ENCODE assay signal across 1 cellular context in the genomic region with DNA sequence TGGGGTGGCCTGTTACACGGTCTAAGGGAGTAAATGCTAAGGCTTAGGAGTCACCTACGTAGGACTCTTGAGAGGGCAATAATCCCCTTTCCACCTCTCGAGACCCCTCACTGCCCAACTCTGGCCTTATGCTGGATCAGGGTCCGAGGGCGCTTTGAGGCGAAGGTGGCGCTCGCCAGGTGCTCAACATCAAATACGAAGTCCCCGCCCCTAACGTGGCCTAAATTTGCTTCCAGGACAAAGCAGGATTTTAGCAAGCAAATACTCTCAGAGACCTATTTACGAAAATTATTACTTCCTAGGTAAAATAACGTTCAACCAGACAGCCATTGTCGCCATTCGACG.
A peak's percentile ranks its signal among the peaks of the same experiment; 100 is the strongest.
TF ChIP-seq lines count a peak whose summit lies in the region.

No MANE protein-coding gene starts in this region.

TF ChIP-seq in HepG2, 621 proteins besides CTCF, POLR2A, EP300 and RAD21 (continued from another document and continues in another):
- TF ChIP-seq ELK4 (CRISPR knock-in tag; IDR thresholded peaks at IDR 0.05; ENCODE audit: borderline replicate concordance) (no peak), ZFP36L2 (CRISPR knock-in tag; IDR thresholded peaks at IDR 0.05) (no peak), ZBTB40 (IDR thresholded peaks at IDR 0.05) (no peak), ZBTB40 (CRISPR knock-in tag; IDR thresholded peaks at IDR 0.05) (no peak; the same call in 1 of the 2 replicates), ZUFSP (CRISPR knock-in tag; IDR thresholded peaks at IDR 0.05; ENCODE audit: borderline replicate concordance) (no peak), KDM1A (CRISPR knock-in tag; IDR thresholded peaks at IDR 0.05) (0 out of 2 replicates have a peak, but pooled peaks have one; percentile 91), ZNF274 (CRISPR knock-in tag; IDR thresholded peaks at IDR 0.05) (no peak; the same call in 1 of the 2 replicates), SKIL (CRISPR knock-in tag; IDR thresholded peaks at IDR 0.05; ENCODE audit: borderline replicate concordance) (no peak; the same call in 1 of the 2 replicates), ZFP36L1 (CRISPR knock-in tag; IDR thresholded peaks at IDR 0.05) (0 out of 2 replicates have a peak, but pooled peaks have one; percentile 13), ZNF33A (CRISPR knock-in tag; IDR thresholded peaks at IDR 0.05; ENCODE audit: borderline replicate concordance) (no peak), ZNF234 (CRISPR knock-in tag; conservative IDR thresholded peaks at IDR 0.05) (no peak), ZBTB3 (CRISPR knock-in tag; IDR thresholded peaks at IDR 0.05; ENCODE audit: borderline replicate concordance, low read depth) (peak; percentile 87; the same call in 1 of the 2 replicates), ZNF660 (CRISPR knock-in tag; IDR thresholded peaks at IDR 0.05; ENCODE audit: borderline replicate concordance, low read depth) (no peak), ZNF703 (CRISPR knock-in tag; IDR thresholded peaks at IDR 0.05; ENCODE audit: borderline replicate concordance) (peak; percentile 21; the same call in 1 of the 2 replicates), ZNF644 (CRISPR knock-in tag; IDR thresholded peaks at IDR 0.05; ENCODE audit: low read depth) (0 out of 2 replicates have a peak, but pooled peaks have one; percentile 3), GTF3A (CRISPR knock-in tag; conservative IDR thresholded peaks at IDR 0.05) (no peak), ZNF143 (CRISPR knock-in tag; IDR thresholded peaks at IDR 0.05) (no peak), GPBP1L1 (CRISPR knock-in tag; IDR thresholded peaks at IDR 0.05) (no peak), ZNF572 (CRISPR knock-in tag; IDR thresholded peaks at IDR 0.05) (0 out of 2 replicates have a peak, but pooled peaks have one; percentile 70), E2F1 (CRISPR knock-in tag; IDR thresholded peaks at IDR 0.05) (peak; percentile 87), KLF16 (CRISPR knock-in tag; IDR thresholded peaks at IDR 0.05) (no peak), ZNF816 (CRISPR knock-in tag; IDR thresholded peaks at IDR 0.05; ENCODE audit: borderline replicate concordance) (peak; percentile 71; the same call in 1 of the 2 replicates), FOXJ3 (CRISPR knock-in tag; IDR thresholded peaks at IDR 0.05; ENCODE audit: borderline replicate concordance) (0 out of 2 replicates have a peak, but pooled peaks have one; percentile 10), NFKBIZ (CRISPR knock-in tag; IDR thresholded peaks at IDR 0.05) (no peak), POLR2G (IDR thresholded peaks at IDR 0.05; ENCODE audit: low read depth, low read length) (peak; percentile 5), ZNF12 (CRISPR knock-in tag; IDR thresholded peaks at IDR 0.05) (no peak), ZNF781 (CRISPR knock-in tag; IDR thresholded peaks at IDR 0.05; ENCODE audit: borderline replicate concordance, not compliant biosample characterization) (no peak), AHR (CRISPR knock-in tag; IDR thresholded peaks at IDR 0.05) (no peak), DPF2 (CRISPR knock-in tag; IDR thresholded peaks at IDR 0.05; ENCODE audit: borderline replicate concordance, low read depth) (no peak), SALL2 (CRISPR knock-in tag; IDR thresholded peaks at IDR 0.05) (no peak), KAT7 (CRISPR knock-in tag; IDR thresholded peaks at IDR 0.05; ENCODE audit: borderline replicate concordance) (peak; percentile 48; the same call in 1 of the 2 replicates)
- TF ChIP-seq, protein P1, sequence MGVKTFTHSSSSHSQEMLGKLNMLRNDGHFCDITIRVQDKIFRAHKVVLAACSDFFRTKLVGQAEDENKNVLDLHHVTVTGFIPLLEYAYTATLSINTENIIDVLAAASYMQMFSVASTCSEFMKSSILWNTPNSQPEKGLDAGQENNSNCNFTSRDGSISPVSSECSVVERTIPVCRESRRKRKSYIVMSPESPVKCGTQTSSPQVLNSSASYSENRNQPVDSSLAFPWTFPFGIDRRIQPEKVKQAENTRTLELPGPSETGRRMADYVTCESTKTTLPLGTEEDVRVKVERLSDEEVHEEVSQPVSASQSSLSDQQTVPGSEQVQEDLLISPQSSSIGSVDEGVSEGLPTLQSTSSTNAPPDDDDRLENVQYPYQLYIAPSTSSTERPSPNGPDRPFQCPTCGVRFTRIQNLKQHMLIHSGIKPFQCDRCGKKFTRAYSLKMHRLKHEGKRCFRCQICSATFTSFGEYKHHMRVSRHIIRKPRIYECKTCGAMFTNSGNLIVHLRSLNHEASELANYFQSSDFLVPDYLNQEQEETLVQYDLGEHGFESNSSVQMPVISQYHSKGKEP (CRISPR knock-in tag; IDR thresholded peaks at IDR 0.05): no peak
- TF ChIP-seq, protein P2, sequence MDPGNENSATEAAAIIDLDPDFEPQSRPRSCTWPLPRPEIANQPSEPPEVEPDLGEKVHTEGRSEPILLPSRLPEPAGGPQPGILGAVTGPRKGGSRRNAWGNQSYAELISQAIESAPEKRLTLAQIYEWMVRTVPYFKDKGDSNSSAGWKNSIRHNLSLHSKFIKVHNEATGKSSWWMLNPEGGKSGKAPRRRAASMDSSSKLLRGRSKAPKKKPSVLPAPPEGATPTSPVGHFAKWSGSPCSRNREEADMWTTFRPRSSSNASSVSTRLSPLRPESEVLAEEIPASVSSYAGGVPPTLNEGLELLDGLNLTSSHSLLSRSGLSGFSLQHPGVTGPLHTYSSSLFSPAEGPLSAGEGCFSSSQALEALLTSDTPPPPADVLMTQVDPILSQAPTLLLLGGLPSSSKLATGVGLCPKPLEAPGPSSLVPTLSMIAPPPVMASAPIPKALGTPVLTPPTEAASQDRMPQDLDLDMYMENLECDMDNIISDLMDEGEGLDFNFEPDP (CRISPR knock-in tag; conservative IDR thresholded peaks at IDR 0.05): no peak
- TF ChIP-seq, protein P3, sequence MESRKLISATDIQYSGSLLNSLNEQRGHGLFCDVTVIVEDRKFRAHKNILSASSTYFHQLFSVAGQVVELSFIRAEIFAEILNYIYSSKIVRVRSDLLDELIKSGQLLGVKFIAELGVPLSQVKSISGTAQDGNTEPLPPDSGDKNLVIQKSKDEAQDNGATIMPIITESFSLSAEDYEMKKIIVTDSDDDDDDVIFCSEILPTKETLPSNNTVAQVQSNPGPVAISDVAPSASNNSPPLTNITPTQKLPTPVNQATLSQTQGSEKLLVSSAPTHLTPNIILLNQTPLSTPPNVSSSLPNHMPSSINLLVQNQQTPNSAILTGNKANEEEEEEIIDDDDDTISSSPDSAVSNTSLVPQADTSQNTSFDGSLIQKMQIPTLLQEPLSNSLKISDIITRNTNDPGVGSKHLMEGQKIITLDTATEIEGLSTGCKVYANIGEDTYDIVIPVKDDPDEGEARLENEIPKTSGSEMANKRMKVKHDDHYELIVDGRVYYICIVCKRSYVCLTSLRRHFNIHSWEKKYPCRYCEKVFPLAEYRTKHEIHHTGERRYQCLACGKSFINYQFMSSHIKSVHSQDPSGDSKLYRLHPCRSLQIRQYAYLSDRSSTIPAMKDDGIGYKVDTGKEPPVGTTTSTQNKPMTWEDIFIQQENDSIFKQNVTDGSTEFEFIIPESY (CRISPR knock-in tag; IDR thresholded peaks at IDR 0.05): no peak
